1 cellular context compared by ENCODE assay signal in the genomic region with DNA sequence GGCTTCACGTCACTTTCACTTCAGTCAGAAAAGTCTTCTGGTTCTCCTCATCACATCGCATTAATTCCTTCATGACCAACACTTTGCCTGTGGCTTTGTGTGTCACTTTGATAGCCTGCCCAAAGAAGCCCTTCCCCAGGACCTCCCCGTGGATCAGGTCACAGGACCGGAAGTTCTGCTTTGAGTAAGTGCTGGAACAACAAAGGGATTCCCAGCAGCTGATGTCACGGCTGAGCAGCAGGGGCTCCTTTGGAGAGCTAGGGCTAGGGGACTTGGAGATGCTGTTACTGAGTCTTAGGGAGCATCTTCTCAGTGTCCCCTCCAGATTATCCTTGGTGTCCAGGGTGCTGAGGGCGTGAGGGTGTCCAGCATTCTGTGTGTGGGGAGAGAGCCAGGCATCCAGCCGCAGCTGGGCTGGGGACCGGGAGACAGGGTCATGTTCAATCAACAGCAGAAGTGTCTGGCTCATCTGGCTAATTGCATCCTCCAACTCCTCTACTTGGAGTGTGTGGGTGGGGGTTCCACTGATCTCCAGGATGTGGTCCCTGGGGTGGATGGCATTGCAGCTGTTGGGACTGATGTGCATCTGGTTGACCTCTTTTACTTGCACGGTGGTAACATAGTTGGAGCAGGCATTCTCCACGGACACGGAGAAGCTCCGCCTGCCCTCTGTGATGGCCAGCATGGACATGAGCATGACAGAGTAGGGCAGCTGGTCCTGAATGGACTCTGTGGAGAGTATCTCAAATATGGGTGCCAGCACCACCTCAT.
TF ChIP-seq lines count a peak whose summit lies in the region.

No MANE protein-coding gene starts in this region.

TF ChIP-seq in IMR-90, 13 proteins besides CTCF, POLR2A, EP300 and RAD21 (continued from another document):
- TF ChIP-seq, protein P1, sequence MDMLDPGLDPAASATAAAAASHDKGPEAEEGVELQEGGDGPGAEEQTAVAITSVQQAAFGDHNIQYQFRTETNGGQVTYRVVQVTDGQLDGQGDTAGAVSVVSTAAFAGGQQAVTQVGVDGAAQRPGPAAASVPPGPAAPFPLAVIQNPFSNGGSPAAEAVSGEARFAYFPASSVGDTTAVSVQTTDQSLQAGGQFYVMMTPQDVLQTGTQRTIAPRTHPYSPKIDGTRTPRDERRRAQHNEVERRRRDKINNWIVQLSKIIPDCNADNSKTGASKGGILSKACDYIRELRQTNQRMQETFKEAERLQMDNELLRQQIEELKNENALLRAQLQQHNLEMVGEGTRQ (IDR thresholded peaks at IDR 0.05; ENCODE audit: low read depth, low read length): no peak
- TF ChIP-seq FOS (IDR thresholded peaks at IDR 0.05; ENCODE audit: low read depth, low read length) (no peak), MXI1 (IDR thresholded peaks at IDR 0.05; ENCODE audit: borderline replicate concordance, low read depth, low read length) (no peak), CEBPB (IDR thresholded peaks at IDR 0.05; ENCODE audit: low read depth, low read length) (no peak), RFX5 (IDR thresholded peaks at IDR 0.05; ENCODE audit: low read depth, low read length) (no peak)
